Comparison of ENCODE assay signal across 21 cellular contexts in genomic region chr10:52442576-52442975, GRCh38.
DNase-seq lines count a peak whose midpoint lies in the region; ATAC-seq and TF ChIP-seq lines count a peak whose summit lies in the region.
"Had no signal": no experiment of that assay in that cellular context is flagged by ENCODE, and none has a peak within 500 bp of the region (broad histone marks: within the 10 kb centered on the region; RNA-seq: fewer than 3 reads in every experiment).

No MANE protein-coding gene starts in this region.

- no peak overlapping the region for H3K4me3 ChIP-seq in SK-N-SH (ENCODE audit: low read depth in 2 of 2, low read length in 1 of 2)
- H3K4me3 ChIP-seq in adipocyte (ENCODE audit: low read length) = peak overlapping the region; percentile 14
- H3K4me3 ChIP-seq in fibroblast of the aortic adventitia (ENCODE audit: low read depth, low read length) = no peak overlapping the region
- no peak overlapping the region for H3K4me3 ChIP-seq in vagina
- H3K4me3 ChIP-seq: lung, right atrium auricular region had no signal

- H3K27ac ChIP-seq in SK-N-SH (ENCODE audit: low read depth in 2 of 2, low read length in 1 of 2) (peak overlapping the region in 1 of 2 experiments; percentile 87; a peak in 2 of 4 replicates), vagina (peak overlapping the region; percentile 55)
- H3K27ac ChIP-seq: right atrium auricular region had no signal

- TF ChIP-seq CTCF in SK-N-SH (IDR thresholded peaks at IDR 0.05) = no peak
- no peak for TF ChIP-seq CTCF in fibroblast of the aortic adventitia (IDR thresholded peaks at IDR 0.05; ENCODE audit: insufficient read depth, low read length)
- no peak for TF ChIP-seq CTCF in vagina (IDR thresholded peaks at IDR 0.05)

- no peak overlapping the region for H3K9ac ChIP-seq in SK-N-SH
- H3K9ac ChIP-seq in adipocyte (ENCODE audit: low read length) = peak overlapping the region; percentile 79

- no peak overlapping the region for H2AFZ ChIP-seq in SK-N-SH (ENCODE audit: low read depth)

- POLR2A ChIA-PET in SK-N-SH (lab: Yijun Ruan, JAX) = no interaction called here

- peaks cover 4 to 20% of the 10 kb centered on the region in 2 experiments; a peak in 3 of 4 replicates for H3K4me1 ChIP-seq in SK-N-SH (ENCODE audit: control insufficient read depth in 1 of 2, insufficient read depth in 2 of 2, low read depth in 1 of 2, low read length in 1 of 2)
- H3K4me1 ChIP-seq in adipocyte (ENCODE audit: control insufficient read depth, insufficient read depth, low read length) = peaks cover 49% of the 10 kb centered on the region
- H3K4me1 ChIP-seq in vagina = peaks cover 20% of the 10 kb centered on the region
- H3K4me1 ChIP-seq: right atrium auricular region had no signal

- H3F3A ChIP-seq in SK-N-SH (replicated peaks; ENCODE audit: insufficient read depth) = peaks cover 18% of the 10 kb centered on the region

- intact Hi-C loops in vagina (cut with DNase I) = no loop called here

- DNase-seq in SK-N-SH (no peak), adipocyte (ENCODE audit: low read depth) (peak; percentile 17), fibroblast of the aortic adventitia (ENCODE audit: low read depth) (peak; percentile 76), vagina (ENCODE audit: extremely low spot score in 2 of 2) (no peak), occipital lobe (lab: John Stamatoyannopoulos, UW) (no peak), ecto neural progenitor cell (ENCODE audit: low spot score) (no peak)
- DNase-seq: 8988T; activated B cell treated with CpG ODN at 0.5 μM for 24 hours; activated naive CD4-positive, alpha-beta T cell treated with Interleukin-2 at 50 U/mL for 16 hours; CD4-positive, alpha-beta memory T cell; central memory CD4-positive, alpha-beta T cell; GF-D8; KG1; NCI-H1436 treated with DMSO at 0.1 percent for 48 hours; stimulated activated CD4-positive, alpha-beta T cell treated with anti-CD3 and anti-CD28 coated beads, Interleukin-4, amount 100 ng/mL, for 4 hours; T-cell; trophoblast cell had no signal

- no peaks in the 10 kb centered on the region for H3K79me2 ChIP-seq in SK-N-SH (ENCODE audit: insufficient read depth)

- ATAC-seq in SK-N-SH treated with all-trans-retinoic acid at 6 μM for 48 hours (no peak), HG03280 (IDR thresholded peaks at IDR 0.05; ENCODE audit: unreplicated experiment) (no peak)
- ATAC-seq: T-cell had no signal

- no peaks in the 10 kb centered on the region for H3K9me2 ChIP-seq in SK-N-SH

- CTCF ChIA-PET in SK-N-SH (lab: Yijun Ruan, JAX) = interaction anchor here (1.2 to 1.3 kb wide), 3 partner anchors 10 to 98 kb away, joined by 3 read pairs; no protein-coding TSS in a partner anchor

- H3K36me3 ChIP-seq in SK-N-SH (replicated peaks in 1 of 2; ENCODE audit: control insufficient read depth in 1 of 2, insufficient read depth in 2 of 2, low read length in 1 of 2) (no peaks in the 10 kb centered on the region), adipocyte (ENCODE audit: control insufficient read depth, insufficient read depth, low read length, severe bottlenecking) (no peaks in the 10 kb centered on the region), vagina (no peaks in the 10 kb centered on the region)
- H3K36me3 ChIP-seq: right atrium auricular region had no signal

- TF ChIP-seq EP300 in SK-N-SH (IDR thresholded peaks at IDR 0.05; ENCODE audit: borderline replicate concordance in 1 of 2, low read depth in 1 of 2, low read length in 1 of 2) = no peak

- no peak for TF ChIP-seq RAD21 in SK-N-SH (IDR thresholded peaks at IDR 0.05; ENCODE audit: low read length)

- no peaks in the 10 kb centered on the region for H3K9me3 ChIP-seq in SK-N-SH
- no peaks in the 10 kb centered on the region for H3K9me3 ChIP-seq in adipocyte (ENCODE audit: control insufficient read depth, low read length)
- no peaks in the 10 kb centered on the region for H3K9me3 ChIP-seq in vagina
- H3K9me3 ChIP-seq: right atrium auricular region had no signal

- no peaks in the 10 kb centered on the region for H4K20me1 ChIP-seq in SK-N-SH (ENCODE audit: insufficient read depth)

- H3K27me3 ChIP-seq in SK-N-SH (ENCODE audit: insufficient read depth) (no peaks in the 10 kb centered on the region), adipocyte (replicated peaks; ENCODE audit: control insufficient read depth, insufficient read depth, low read length) (no peaks in the 10 kb centered on the region), vagina (no peaks in the 10 kb centered on the region)
- H3K27me3 ChIP-seq: right atrium auricular region had no signal

- no peak for TF ChIP-seq POLR2A in vagina (IDR thresholded peaks at IDR 0.05)

- H3K4me2 ChIP-seq in SK-N-SH = 0 out of 2 replicates have a peak overlapping the region, but pooled peaks have one; percentile 62

TF ChIP-seq in SK-N-SH, 30 proteins besides CTCF, POLR2A, EP300 and RAD21 (continues in another document):
- TF ChIP-seq NRF1 (IDR thresholded peaks at IDR 0.05; ENCODE audit: low read depth, low read length) (no peak), PBX3 (IDR thresholded peaks at IDR 0.05) (no peak), ELF1 (IDR thresholded peaks at IDR 0.05) (no peak), GABPA (IDR thresholded peaks at IDR 0.05; ENCODE audit: low read depth) (no peak), REST (IDR thresholded peaks at IDR 0.05; ENCODE audit: low read depth, low read length) (no peak)

TF ChIP-seq in SK-N-SH treated with all-trans-retinoic acid at 6 μM for 48 hours, 23 proteins besides CTCF, POLR2A, EP300 and RAD21:
- TF ChIP-seq GLIS3 (CRISPR knock-in tag; IDR thresholded peaks at IDR 0.05) = no peak
- TF ChIP-seq ISL1 (CRISPR knock-in tag; IDR thresholded peaks at IDR 0.05) = no peak
- TF ChIP-seq, protein P1, sequence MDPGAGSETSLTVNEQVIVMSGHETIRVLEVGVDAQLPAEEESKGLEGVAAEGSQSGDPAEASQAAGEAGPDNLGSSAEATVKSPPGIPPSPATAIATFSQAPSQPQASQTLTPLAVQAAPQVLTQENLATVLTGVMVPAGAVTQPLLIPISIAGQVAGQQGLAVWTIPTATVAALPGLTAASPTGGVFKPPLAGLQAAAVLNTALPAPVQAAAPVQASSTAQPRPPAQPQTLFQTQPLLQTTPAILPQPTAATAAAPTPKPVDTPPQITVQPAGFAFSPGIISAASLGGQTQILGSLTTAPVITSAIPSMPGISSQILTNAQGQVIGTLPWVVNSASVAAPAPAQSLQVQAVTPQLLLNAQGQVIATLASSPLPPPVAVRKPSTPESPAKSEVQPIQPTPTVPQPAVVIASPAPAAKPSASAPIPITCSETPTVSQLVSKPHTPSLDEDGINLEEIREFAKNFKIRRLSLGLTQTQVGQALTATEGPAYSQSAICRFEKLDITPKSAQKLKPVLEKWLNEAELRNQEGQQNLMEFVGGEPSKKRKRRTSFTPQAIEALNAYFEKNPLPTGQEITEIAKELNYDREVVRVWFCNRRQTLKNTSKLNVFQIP (CRISPR knock-in tag; IDR thresholded peaks at IDR 0.05; ENCODE audit: borderline replicate concordance, low read depth) = no peak
- TF ChIP-seq ESRRG (CRISPR knock-in tag; IDR thresholded peaks at IDR 0.05) = no peak
- no peak for TF ChIP-seq OSR1 (CRISPR knock-in tag; IDR thresholded peaks at IDR 0.05)
- no peak for TF ChIP-seq BACH2 (CRISPR knock-in tag; IDR thresholded peaks at IDR 0.05; ENCODE audit: borderline replicate concordance)
- TF ChIP-seq ZFP30 (CRISPR knock-in tag; IDR thresholded peaks at IDR 0.05) = no peak
- TF ChIP-seq ZNF565 (CRISPR knock-in tag; conservative IDR thresholded peaks at IDR 0.05; ENCODE audit: low read depth) = no peak
- TF ChIP-seq SNAI2 (CRISPR knock-in tag; IDR thresholded peaks at IDR 0.05) = no peak
- no peak for TF ChIP-seq TSHZ2 (CRISPR knock-in tag; IDR thresholded peaks at IDR 0.05)
- TF ChIP-seq ZFP3 (CRISPR knock-in tag; IDR thresholded peaks at IDR 0.05) = no peak
- no peak for TF ChIP-seq ZC3H10 (CRISPR knock-in tag; IDR thresholded peaks at IDR 0.05)
- TF ChIP-seq, protein P2, sequence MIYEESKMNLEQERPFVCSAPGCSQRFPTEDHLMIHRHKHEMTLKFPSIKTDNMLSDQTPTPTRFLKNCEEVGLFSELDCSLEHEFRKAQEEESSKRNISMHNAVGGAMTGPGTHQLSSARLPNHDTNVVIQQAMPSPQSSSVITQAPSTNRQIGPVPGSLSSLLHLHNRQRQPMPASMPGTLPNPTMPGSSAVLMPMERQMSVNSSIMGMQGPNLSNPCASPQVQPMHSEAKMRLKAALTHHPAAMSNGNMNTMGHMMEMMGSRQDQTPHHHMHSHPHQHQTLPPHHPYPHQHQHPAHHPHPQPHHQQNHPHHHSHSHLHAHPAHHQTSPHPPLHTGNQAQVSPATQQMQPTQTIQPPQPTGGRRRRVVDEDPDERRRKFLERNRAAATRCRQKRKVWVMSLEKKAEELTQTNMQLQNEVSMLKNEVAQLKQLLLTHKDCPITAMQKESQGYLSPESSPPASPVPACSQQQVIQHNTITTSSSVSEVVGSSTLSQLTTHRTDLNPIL (CRISPR knock-in tag; IDR thresholded peaks at IDR 0.05; ENCODE audit: low read depth) = no peak

Comparison
In these comparisons a context has a peak if more than half of its experiments do, and no peak if none do; other contexts are left out.
1. DNase-seq: peak in adipocyte (single experiment) and fibroblast of the aortic adventitia (single experiment); none in SK-N-SH (single experiment), vagina (0 of 2), occipital lobe (single experiment) and ecto neural progenitor cell (single experiment).